ENCODE assay signal across 9 cellular contexts in genomic region chr17:74776044-74776962, GRCh38. TPM values are rescaled to one million over a fixed set of nuclear protein-coding genes. Genes with fewer than 3 reads are reported as not detected.
A peak's percentile ranks its signal among the peaks of the same experiment; 100 is the strongest.
DNase-seq lines count a peak whose midpoint lies in the region; ATAC-seq, FAIRE-seq and TF ChIP-seq lines count a peak whose summit lies in the region.
"Had no signal": no experiment of that assay in that cellular context is flagged by ENCODE, and none has a peak within 500 bp of the region (broad histone marks: within the 10 kb centered on the region; RNA-seq: fewer than 3 reads in every experiment).

Gene NAT9, minus strand, starts transcription at chr17:74776345. Its CDS starts 647 bp downstream, at chr17:74775698.

- FAIRE-seq in HepG2 (lab: Jason Lieb, UNC) = peak; percentile 69
- FAIRE-seq: endometrium had no signal

- DNase-seq in NCI-H748 treated with DMSO at 0.1 percent for 48 hours (lab: John Stamatoyannopoulos, UW) (peak; percentile 70), dermis blood vessel endothelial cell (peak; percentile 98), HepG2 (ENCODE audit: low spot score) (peak; percentile 94)
- peak; percentile 97 to 98 for DNase-seq in activated CD4-positive, alpha-beta T cell treated with anti-CD3 and anti-CD28 coated beads, Interleukin-2, amount 50 U/mL, for 24 hours (ENCODE audit: low read depth in 1 of 2, low spot score in 1 of 2)
- DNase-seq in stimulated activated CD4-positive, alpha-beta T cell treated with anti-CD3 and anti-CD28 coated beads, Interleukin-2, amount 100 ng/mL, for 48 hours = peak; percentile 99 to 100

- under 1% methylated on average over 58 of the region's 64 CpGs for WGBS in HepG2 (ENCODE audit: low lambda C conversion rate)

- no TSS peak for BruUV-seq in HepG2 (replicated peaks; lab: Mats Ljungman, UMichigan)

- TF ChIP-seq EP300 in HepG2 (IDR thresholded peaks at IDR 0.05; ENCODE audit: low read depth in 2 of 2, low read length in 2 of 2) = 0 out of 4 replicates have a peak, but pooled peaks of 1 of the 2 experiments have one; percentile 43
- TF ChIP-seq EP300 in HepG2 (CRISPR knock-in tag; IDR thresholded peaks at IDR 0.05; ENCODE audit: borderline replicate concordance) = no peak; the same call in 1 of the 2 replicates

- POLR2A ChIA-PET in HepG2 (lab: Yijun Ruan, JAX) = interaction anchor here (0.6 to 29.3 kb wide), 10 partner anchors 9 to 346 kb away, joined by 3 to 1459 read pairs (median 4); partner anchors contain the start of genes FDXR, NHERF1 and RAB37

- H3K4me2 ChIP-seq in BLaER1 treated with 17β-estradiol and CSF1 and Interleukin-3, amounts not matched to agents 10 nM and 100 nM = peak within 1 kb of the TSS; percentile 91 to 99 (median 98)
- peak within 1 kb of the TSS; percentile 97 for H3K4me2 ChIP-seq in HepG2 (ENCODE audit: low read depth, low read length)

- peak within 1 kb of the TSS; percentile 84 to 94 (median 88) for H3K9ac ChIP-seq in BLaER1 treated with 17β-estradiol and CSF1 and Interleukin-3, amounts not matched to agents 10 nM and 100 nM
- peak within 1 kb of the TSS; percentile 94 for H3K9ac ChIP-seq in HepG2 (ENCODE audit: insufficient read depth, low read depth, low read length)

- peak within 1 kb of the TSS; percentile 57 to 99 (median 96); a peak in 21 of 22 replicates for H3K27ac ChIP-seq in BLaER1 treated with 17β-estradiol and CSF1 and Interleukin-3, amounts not matched to agents 10 nM and 100 nM
- H3K27ac ChIP-seq in HepG2 (ENCODE audit: extremely low read length, insufficient read depth, low read length) = peak within 1 kb of the TSS; percentile 71

- peaks cover 24 to 51% (median 32%) of the 10 kb centered on the region in 11 experiments for H3K36me3 ChIP-seq in BLaER1 treated with 17β-estradiol and CSF1 and Interleukin-3, amounts not matched to agents 10 nM and 100 nM
- peaks cover 18 to 23% of the 10 kb centered on the region in 2 experiments for H3K36me3 ChIP-seq in HepG2 (replicated peaks in 1 of 2; ENCODE audit: control insufficient read depth in 1 of 2, insufficient read depth in 2 of 2, low read length in 2 of 2)

- CTCF ChIA-PET in HepG2 (lab: Yijun Ruan, JAX; ENCODE audit: low intra/inter-chr PET ratio, low total read pairs) = interaction anchor here (1.5 to 12.2 kb wide), 2 partner anchors 10 to 29 kb away, joined by 3 to 219 read pairs; partner anchors contain the start of gene NHERF1

- in situ Hi-C loops in HepG2 (cut with HindIII; ENCODE audit: extremely low pct_ligation_motif_present, low pct_unique_long_range_greater_than_20kb) = no loop called here

- no peaks in the 10 kb centered on the region for H3K9me3 ChIP-seq in BLaER1 treated with 17β-estradiol and CSF1 and Interleukin-3, amounts not matched to agents 10 nM and 100 nM (replicated peaks in 1 of 11)
- H3K9me3 ChIP-seq in HepG2 (ENCODE audit: low read length) = no peaks in the 10 kb centered on the region

- H3K4me3 ChIP-seq in BLaER1 treated with 17β-estradiol and CSF1 and Interleukin-3, amounts not matched to agents 10 nM and 100 nM = peak within 1 kb of the TSS; percentile 71 to 93 (median 80)
- peak within 1 kb of the TSS; percentile 83 to 95 (median 94) for H3K4me3 ChIP-seq in HepG2 (replicated peaks in 1 of 3; ENCODE audit: insufficient read depth in 1 of 3, low read depth in 2 of 3, low read length in 3 of 3)

- peaks cover 20 to 46% (median 30%) of the 10 kb centered on the region in 11 experiments; a peak in 19 of 22 replicates for H4K20me1 ChIP-seq in BLaER1 treated with 17β-estradiol and CSF1 and Interleukin-3, amounts not matched to agents 10 nM and 100 nM
- H4K20me1 ChIP-seq in HepG2 (ENCODE audit: insufficient read depth, low read length) = no peaks in the 10 kb centered on the region

- no peak; the same call in 1 of the 2 replicates for TF ChIP-seq RAD21 in HepG2 (CRISPR knock-in tag; IDR thresholded peaks at IDR 0.05)

- TF ChIP-seq CTCF in HepG2 (CRISPR knock-in tag; IDR thresholded peaks at IDR 0.05) = 0 out of 2 replicates have a peak, but pooled peaks have one; percentile 6

- intact Hi-C loops in HepG2 (cut with micrococcal nuclease; ENCODE audit: unreplicated experiment) = no loop called here

- H3K4me1 ChIP-seq in BLaER1 treated with 17β-estradiol and CSF1 and Interleukin-3, amounts not matched to agents 10 nM and 100 nM = peaks cover 54 to 73% (median 61%) of the 10 kb centered on the region in 10 experiments
- peaks cover 52% of the 10 kb centered on the region for H3K4me1 ChIP-seq in HepG2 (ENCODE audit: insufficient read depth, low read length)

- ATAC-seq in GM19351 (IDR thresholded peaks at IDR 0.05; ENCODE audit: unreplicated experiment) = peak; percentile 60
- ATAC-seq in HG03558 (IDR thresholded peaks at IDR 0.05; ENCODE audit: extremely low read depth, unreplicated experiment) = peak; percentile 52
- ATAC-seq in HepG2 = peak; percentile 74

- no peak within 1 kb of the TSS for H2AFZ ChIP-seq in HepG2 (ENCODE audit: low read length)

- H3K27me3 ChIP-seq in BLaER1 treated with 17β-estradiol and CSF1 and Interleukin-3, amounts not matched to agents 10 nM and 100 nM = no peaks in the 10 kb centered on the region
- no peaks in the 10 kb centered on the region; a peak in 1 of 5 replicates for H3K27me3 ChIP-seq in HepG2 (ENCODE audit: control insufficient read depth in 1 of 2, insufficient read depth in 2 of 2, low read length in 2 of 2)

- TF ChIP-seq POLR2A in HepG2 (IDR thresholded peaks at IDR 0.05; ENCODE audit: insufficient read depth in 1 of 2, low read depth in 2 of 2, low read length in 2 of 2) = peak; percentile 76 to 92

- H3K79me2 ChIP-seq in HepG2 (ENCODE audit: insufficient read depth, low read length) = peaks cover 27% of the 10 kb centered on the region

TF ChIP-seq in HepG2, 621 proteins besides CTCF, POLR2A, EP300 and RAD21 (continues in another document):
- TF ChIP-seq HIVEP1 (CRISPR knock-in tag; IDR thresholded peaks at IDR 0.05) = peak; percentile 43; the same call in 1 of the 2 replicates
- peak; percentile 89 for TF ChIP-seq GMEB2 (CRISPR knock-in tag; IDR thresholded peaks at IDR 0.05; ENCODE audit: low read depth)
- no peak for TF ChIP-seq ZNF317 (CRISPR knock-in tag; IDR thresholded peaks at IDR 0.05)
- TF ChIP-seq CREM (IDR thresholded peaks at IDR 0.05) = peak; percentile 43; the same call in 1 of the 2 replicates
- no peak for TF ChIP-seq CREM (CRISPR knock-in tag; IDR thresholded peaks at IDR 0.05)
- no peak for TF ChIP-seq NFIC (IDR thresholded peaks at IDR 0.05; ENCODE audit: low read length)
- no peak for TF ChIP-seq ADNP (CRISPR knock-in tag; IDR thresholded peaks at IDR 0.05)

RNA-seq across cellular contexts. Expression of gene NAT9, which starts in this region (rescaled TPM):
- 29.9 and 37.6 TPM in 2 replicates for total RNA-seq in dermis blood vessel endothelial cell
- 37.6 and 44.2 TPM in 2 replicates for total RNA-seq in HepG2 (2016; rRNA removed; fragmentation: Illumina TruSeq; extraction: Trizol)
- total RNA-seq in HepG2 (2016; cell fraction: cytosol; rRNA removed; fragmentation: Illumina TruSeq; extraction: Trizol; ENCODE audit: low read depth) = 16.5 and 18.6 TPM in 2 replicates
- total RNA-seq in HepG2 (2016; cell fraction: insoluble cytoplasmic fraction; rRNA removed; fragmentation: Illumina TruSeq; extraction: Trizol) = 38.7 and 44.6 TPM in 2 replicates
- total RNA-seq in HepG2 (2016; cell fraction: membrane; rRNA removed; fragmentation: Illumina TruSeq; extraction: Trizol) = 25.6 and 29.9 TPM in 2 replicates
- 44.5 and 46.0 TPM in 2 replicates for total RNA-seq in HepG2 (2016; cell fraction: nucleus; rRNA removed; fragmentation: Illumina TruSeq; extraction: Trizol)
- 39.7 and 49.8 TPM in 2 replicates for polyA plus RNA-seq in HepG2 (2011; rRNA removed)
- polyA plus RNA-seq in HepG2 (2011; cell fraction: cytosol; rRNA removed) = 37.1 and 45.5 TPM in 2 replicates
- polyA plus RNA-seq in HepG2 (2011; cell fraction: nucleus; rRNA removed) = 152 and 183 TPM in 2 replicates
- 37.3 and 50.6 TPM in 2 replicates for polyA plus RNA-seq in HepG2 (2012)
- polyA plus RNA-seq in HepG2 (2016; cell fraction: cytosol; fragmentation: Illumina TruSeq; extraction: Trizol; ENCODE audit: low read depth) = 8.7 and 8.9 TPM in 2 replicates
- polyA plus RNA-seq in HepG2 (2016; cell fraction: insoluble cytoplasmic fraction; fragmentation: Illumina TruSeq; extraction: Trizol; ENCODE audit: low read depth) = 35.3 and 35.8 TPM in 2 replicates
- 17.6 and 19.9 TPM in 2 replicates for polyA plus RNA-seq in HepG2 (2016; cell fraction: membrane; fragmentation: Illumina TruSeq; extraction: Trizol; ENCODE audit: low read depth)
- polyA plus RNA-seq in HepG2 (2016; cell fraction: nucleus; fragmentation: Illumina TruSeq; extraction: Trizol; ENCODE audit: insufficient read depth, low read depth) = 74.0 and 80.9 TPM in 2 replicates
- polyA minus RNA-seq in HepG2 (2011; rRNA and poly(A)+ RNA removed; ENCODE audit: low replicate concordance) = 32.3 and 53.7 TPM in 2 replicates
- polyA minus RNA-seq in HepG2 (2011; cell fraction: cytosol; rRNA and poly(A)+ RNA removed) = 12.7 and 14.7 TPM in 2 replicates
- polyA minus RNA-seq in HepG2 (2011; cell fraction: nucleus; rRNA and poly(A)+ RNA removed) = 56.3 and 64.3 TPM in 2 replicates

Comparison
In these comparisons a context has a peak if more than half of its experiments do, and no peak if none do; other contexts are left out.
1. Peak in every context shown above with its lines: DNase-seq, ATAC-seq, H3K4me3 ChIP-seq and H3K27ac ChIP-seq.